In the genomic region with DNA sequence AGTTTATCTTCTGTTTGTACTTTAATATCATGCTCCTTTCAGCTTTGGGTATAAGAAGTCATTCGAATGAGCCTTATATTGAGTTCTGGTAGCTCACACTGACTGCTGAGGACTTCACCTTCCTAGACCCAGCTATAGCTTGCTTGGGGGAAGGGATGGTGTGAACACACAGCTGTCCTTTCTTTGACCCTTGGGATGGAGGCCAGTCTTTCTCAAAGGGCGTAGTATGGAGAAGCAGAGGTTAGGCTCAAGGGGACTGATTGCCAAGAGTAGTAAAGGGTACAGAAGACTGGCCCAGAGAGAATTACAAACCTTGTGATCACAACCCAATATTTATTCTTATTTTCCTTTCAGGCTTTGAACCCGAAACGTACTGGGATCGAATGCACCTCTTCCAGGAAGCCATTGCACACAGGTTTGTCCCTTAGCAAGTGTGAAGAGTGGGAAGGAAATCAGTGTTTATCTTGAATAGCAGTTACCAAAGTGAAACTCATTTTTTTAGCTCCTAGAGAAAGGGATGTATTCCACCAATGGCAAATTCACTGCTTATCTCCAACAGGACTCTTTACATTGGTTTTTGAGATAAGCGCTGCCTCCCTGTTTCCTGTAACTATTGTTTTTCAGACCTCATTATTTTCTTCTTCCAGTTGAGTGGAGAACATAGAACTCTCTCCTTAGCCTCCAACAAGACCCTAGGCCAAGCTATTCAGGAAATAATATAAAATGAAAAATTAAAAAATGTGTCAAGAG, we compare ENCODE assay signal across 22 cellular contexts. TPM values are rescaled to one million over a fixed set of nuclear protein-coding genes. Genes with fewer than 3 reads are reported as not detected.
A peak's percentile ranks its signal among the peaks of the same experiment; 100 is the strongest.
DNase-seq lines count a peak whose midpoint lies in the region; ATAC-seq, FAIRE-seq and TF ChIP-seq lines count a peak whose summit lies in the region.
"Had no signal": no experiment of that assay in that cellular context is flagged by ENCODE, and none has a peak within 500 bp of the region (broad histone marks: within the 10 kb centered on the region; RNA-seq: fewer than 3 reads in every experiment).

No MANE protein-coding gene starts in this region.

- H3K36me3 Mint-ChIP-seq in CD8-positive, alpha-beta memory T cell: peaks cover 4 to 69% (median 18%) of the 10 kb centered on the region in 3 donors
- peaks cover 10% of the 10 kb centered on the region for H3K36me3 Mint-ChIP-seq in Calu3 (ENCODE audit: insufficient read depth, unreplicated experiment)

- no peak for FAIRE-seq in frontal cortex (lab: Jason Lieb, UNC)
- FAIRE-seq: A204.1, GM12878, GM18507 had no signal

- H3K9me3 ChIP-seq in CD8-positive, alpha-beta memory T cell (ENCODE audit: low read length): no peaks in the 10 kb centered on the region
- no peaks in the 10 kb centered on the region for H3K9me3 ChIP-seq in mucosa of stomach (ENCODE audit: control insufficient read depth, low read length)
- H3K9me3 ChIP-seq: BLaER1 had no signal

- no peaks in the 10 kb centered on the region for H3K27me3 Mint-ChIP-seq in CD8-positive, alpha-beta memory T cell
- H3K27me3 Mint-ChIP-seq in Calu3 (ENCODE audit: unreplicated experiment): no peaks in the 10 kb centered on the region

- no peak overlapping the region for H3K4me3 Mint-ChIP-seq in CD8-positive, alpha-beta memory T cell
- no peak overlapping the region for H3K4me3 Mint-ChIP-seq in Calu3 (ENCODE audit: low read depth, unreplicated experiment)
- H3K4me3 Mint-ChIP-seq: CD8-positive, alpha-beta T cell; GM23338 had no signal

- H3K9me3 Mint-ChIP-seq in CD8-positive, alpha-beta memory T cell: no peaks in the 10 kb centered on the region
- no peaks in the 10 kb centered on the region for H3K9me3 Mint-ChIP-seq in Calu3 (ENCODE audit: low read depth, unreplicated experiment)
- H3K9me3 Mint-ChIP-seq: CD8-positive, alpha-beta T cell; GM23338 had no signal

- ATAC-seq in GM18907 (IDR thresholded peaks at IDR 0.05; ENCODE audit: unreplicated experiment): no peak
- ATAC-seq: CD8-positive, alpha-beta T cell; GM12878; GM23338; HCT116 had no signal

- H3K27me3 ChIP-seq in CD8-positive, alpha-beta memory T cell (ENCODE audit: insufficient read depth, low read length, poor library complexity, severe bottlenecking): no peaks in the 10 kb centered on the region
- H3K27me3 ChIP-seq in mucosa of stomach (ENCODE audit: control insufficient read depth, insufficient read depth, low read length) (no peaks in the 10 kb centered on the region), dorsolateral prefrontal cortex (no peaks in the 10 kb centered on the region)
- H3K27me3 ChIP-seq: BLaER1 had no signal

- peaks cover 11% of the 10 kb centered on the region for H3K36me3 ChIP-seq in CD8-positive, alpha-beta memory T cell (ENCODE audit: insufficient read depth, low read length)
- no peaks in the 10 kb centered on the region for H3K36me3 ChIP-seq in mucosa of stomach (ENCODE audit: control insufficient read depth, insufficient read depth, low read length)

- no peaks in the 10 kb centered on the region for H3K4me1 Mint-ChIP-seq in CD8-positive, alpha-beta memory T cell
- no peaks in the 10 kb centered on the region for H3K4me1 Mint-ChIP-seq in Calu3 (ENCODE audit: low read depth, unreplicated experiment)

- H3K4me1 ChIP-seq in CD8-positive, alpha-beta memory T cell (ENCODE audit: insufficient read depth, low read length): no peaks in the 10 kb centered on the region
- H3K4me1 ChIP-seq in mucosa of stomach (ENCODE audit: control insufficient read depth, insufficient read depth, low read length): peaks cover 16% of the 10 kb centered on the region
- H3K4me1 ChIP-seq: BLaER1 had no signal

- peak overlapping the region; percentile 10 for H3K9ac ChIP-seq in mucosa of stomach (ENCODE audit: low read length)
- H3K9ac ChIP-seq: BLaER1 had no signal

- intact Hi-C loops in Calu3 (cut with micrococcal nuclease; ENCODE audit: unreplicated experiment): no loop called here
- intact Hi-C loops in dorsolateral prefrontal cortex (cut with DNase I): no loop called here

- H3K27ac ChIP-seq in CD8-positive, alpha-beta memory T cell (ENCODE audit: low read depth, low read length): peak overlapping the region; percentile 16
- H3K27ac ChIP-seq in dorsolateral prefrontal cortex: peak overlapping the region in 4 of 59 donors; percentile 1 to 93 (median 18)
- H3K27ac ChIP-seq: BLaER1 had no signal

- CTCF ChIA-PET in CD8-positive, alpha-beta memory T cell (lab: Charles Lee): no interaction called here
- CTCF ChIA-PET in Calu3 (lab: Charles Lee): interaction anchor here (0.6 to 1.1 kb wide), 3 partner anchors 11 to 257 kb away, joined by 3 read pairs; no protein-coding TSS in a partner anchor

- peak overlapping the region in 2 of 8 donors; percentile 47 to 71 for H3K27ac Mint-ChIP-seq in CD8-positive, alpha-beta memory T cell
- H3K27ac Mint-ChIP-seq in Calu3 (ENCODE audit: unreplicated experiment): no peak overlapping the region
- H3K27ac Mint-ChIP-seq: CD8-positive, alpha-beta T cell; GM23338 had no signal

- BruUV-seq in Calu3 (replicated peaks; lab: Mats Ljungman, UMichigan): no TSS peak

- H3K4me3 ChIP-seq in CD8-positive, alpha-beta memory T cell (ENCODE audit: low read length): no peak overlapping the region
- no peak overlapping the region for H3K4me3 ChIP-seq in mucosa of stomach (ENCODE audit: low read length)
- H3K4me3 ChIP-seq in dorsolateral prefrontal cortex: no peak overlapping the region
- H3K4me3 ChIP-seq: BLaER1, GM12878, GM23338 had no signal

- TF ChIP-seq CTCF in Calu3 (IDR thresholded peaks at IDR 0.05; ENCODE audit: unreplicated experiment): no peak
- TF ChIP-seq CTCF in dorsolateral prefrontal cortex (IDR thresholded peaks at IDR 0.05 in 54 of 56, conservative IDR thresholded peaks at IDR 0.05 in 2 of 56; ENCODE audit: low read depth in 1 of 56, partially characterized antibody in 56 of 56): no peak

- POLR2A ChIA-PET in CD8-positive, alpha-beta memory T cell (lab: Charles Lee): no interaction called here

- no peak for DNase-seq in CD8-positive, alpha-beta memory T cell
- DNase-seq in OCI-M2 (lab: John Stamatoyannopoulos, UW; ENCODE audit: unreplicated experiment): peak; percentile 5
- DNase-seq in dermis blood vessel endothelial cell: peak; percentile 17
- DNase-seq in Calu3: no peak
- no peak for DNase-seq in dorsolateral prefrontal cortex
- no peak for DNase-seq in frontal cortex (ENCODE audit: low spot score in 2 of 2)
- DNase-seq: CD8-positive, alpha-beta T cell; DMS 273 treated with DMSO at 0.1 percent for 48 hours; GDM1; NCI-H1417; NCI-H187 treated with DMSO at 0.1 percent for 48 hours; NCI-H2171; NCI-H446 treated with DMSO at 0.1 percent for 48 hours; NCI-H748 treated with DMSO at 0.1 percent for 48 hours had no signal

RNA-seq across cellular contexts. Expression of a gene that starts 42.8 kb away (rescaled TPM):
- 100 to 1,000 TPM; 185 to 198 TPM for total RNA-seq in CD8-positive, alpha-beta memory T cell
- polyA plus RNA-seq in CD8-positive, alpha-beta memory T cell: 113 TPM
- total RNA-seq in dermis blood vessel endothelial cell (145 and 162 TPM in 2 replicates), Calu3 (2022) (179 and 197 TPM in 2 replicates), dorsolateral prefrontal cortex (1,000 to 10,000 TPM in 48 of 120 experiments, 100 to 1,000 TPM in 72; 191 to 1,478 (median 946) TPM), frontal cortex (255 TPM)

Comparison
In these comparisons a context has a peak if more than half of its experiments do, and no peak if none do; other contexts are left out.
1. DNase-seq: peak in OCI-M2 (single experiment) and dermis blood vessel endothelial cell (single experiment); none in CD8-positive, alpha-beta memory T cell (0 of 5), Calu3 (single experiment), dorsolateral prefrontal cortex (0 of 10) and frontal cortex (0 of 2).